ENCODE assay signal across 14 cellular contexts in genomic region chr9:121737481-121737931, GRCh38.
DNase-seq lines count a peak whose midpoint lies in the region; ATAC-seq, FAIRE-seq and TF ChIP-seq lines count a peak whose summit lies in the region.
"Had no signal": no experiment of that assay in that cellular context is flagged by ENCODE, and none has a peak within 500 bp of the region (broad histone marks: within the 10 kb centered on the region; RNA-seq: fewer than 3 reads in every experiment).

No MANE protein-coding gene starts in this region.

- intact Hi-C loops in HepG2 (cut with micrococcal nuclease; ENCODE audit: unreplicated experiment) (loop anchor here (1.0 to 5.0 kb wide), 2 partner anchors 124 to 240 kb away; no protein-coding TSS in a partner anchor), right lobe of liver (cut with DNase I) (no loop called here), psoas muscle (cut with DNase I) (no loop called here), aorta (cut with DNase I) (loop anchor here (5.0 kb wide), 3 partner anchors 35 to 45 kb away; no protein-coding TSS in a partner anchor)

- no peaks in the 10 kb centered on the region for H3K9me2 ChIP-seq in hepatocyte (replicated peaks; ENCODE audit: insufficient read depth)

- peak overlapping the region; percentile 81 for H3K9ac ChIP-seq in HepG2 (ENCODE audit: insufficient read depth, low read depth, low read length)

- peaks cover 67% of the 10 kb centered on the region for H3K4me1 Mint-ChIP-seq in HFFc6 (ENCODE audit: low read depth)

- ATAC-seq in HepG2 (peak; percentile 20), right lobe of liver (no peak), psoas muscle (no peak), aorta (ENCODE audit: low FRiP score) (no peak)
- ATAC-seq: effector memory CD8-positive, alpha-beta T cell; natural killer cell treated with Interleukin-12 subunit alpha and Interleukin-12 subunit beta and Interleukin-15 and Interleukin-18, amount 100 ng/mL, for 72 hours had no signal

- WGBS in HepG2 (ENCODE audit: low lambda C conversion rate): 7% methylated on average over 3 of the region's 9 CpGs
- 91% methylated on average over 4 of the region's 9 CpGs for whole genome bisulfite sequencing in right lobe of liver (ENCODE audit: insufficient coverage, low coverage, low lambda C conversion rate, missing lambda C conversion rate)
- 86% methylated on average over 9 of the region's 9 CpGs for WGBS in hepatocyte (ENCODE audit: low lambda C conversion rate, missing lambda C conversion rate)
- 86 to 90% (median 89%) methylated on average over 9 of the region's 9 CpGs for WGBS in psoas muscle, 3 donors
- WGBS in aorta, 2 donors: 91% methylated on average over 9 of the region's 9 CpGs

- no peaks in the 10 kb centered on the region for H3K36me3 Mint-ChIP-seq in HFFc6 (ENCODE audit: low read depth)
- H3K36me3 Mint-ChIP-seq: natural killer cell treated with Interleukin-12 subunit alpha and Interleukin-12 subunit beta and Interleukin-15 and Interleukin-18, amount 100 ng/mL, for 72 hours had no signal

- no peak for TF ChIP-seq POLR2A in HepG2 (IDR thresholded peaks at IDR 0.05; ENCODE audit: insufficient read depth in 1 of 2, low read depth in 2 of 2, low read length in 2 of 2)
- no peak for TF ChIP-seq POLR2A in right lobe of liver (IDR thresholded peaks at IDR 0.05)

- H4K20me1 ChIP-seq in HepG2 (ENCODE audit: insufficient read depth, low read length): no peaks in the 10 kb centered on the region
- H4K20me1 ChIP-seq in hepatocyte (ENCODE audit: insufficient read depth, poor library complexity, severe bottlenecking): peaks cover 35% of the 10 kb centered on the region

- TF ChIP-seq CTCF in HepG2 (CRISPR knock-in tag; IDR thresholded peaks at IDR 0.05) (no peak), right lobe of liver (IDR thresholded peaks at IDR 0.05) (no peak), hepatocyte (IDR thresholded peaks at IDR 0.05; ENCODE audit: poor library complexity) (no peak), psoas muscle (IDR thresholded peaks at IDR 0.05) (no peak), HFFc6 (IDR thresholded peaks at IDR 0.05) (no peak)

- POLR2A ChIA-PET in HepG2 (lab: Yijun Ruan, JAX): interaction anchor here (1.0 to 5.0 kb wide), 4 partner anchors 10 to 97 kb away, joined by 3 to 49 read pairs (median 6); no protein-coding TSS in a partner anchor

- no peaks in the 10 kb centered on the region; the same call in 1 of the 2 replicates for H3K27me3 Mint-ChIP-seq in HFFc6 (ENCODE audit: insufficient read depth)

- CTCF ChIA-PET in HepG2 (lab: Yijun Ruan, JAX; ENCODE audit: low intra/inter-chr PET ratio, low total read pairs): no interaction called here

- H3K36me3 ChIP-seq in HepG2 (replicated peaks in 1 of 2; ENCODE audit: control insufficient read depth in 1 of 2, insufficient read depth in 2 of 2, low read length in 2 of 2) (no peaks in the 10 kb centered on the region; a peak in 2 of 5 replicates), right lobe of liver (no peaks in the 10 kb centered on the region), hepatocyte (replicated peaks; ENCODE audit: insufficient read depth, low read depth) (no peaks in the 10 kb centered on the region), psoas muscle (ENCODE audit: insufficient read depth in 1 of 2, low read depth in 1 of 2) (no peaks in the 10 kb centered on the region), aorta (ENCODE audit: control insufficient read depth in 1 of 2, insufficient read depth in 2 of 2, low read length in 1 of 2) (no peaks in the 10 kb centered on the region)

- TF ChIP-seq EP300 in HepG2 (IDR thresholded peaks at IDR 0.05; ENCODE audit: low read depth in 2 of 2, low read length in 2 of 2) (no peak), HepG2 (CRISPR knock-in tag; IDR thresholded peaks at IDR 0.05; ENCODE audit: borderline replicate concordance) (no peak; the same call in 1 of the 2 replicates)

- H3K9me3 Mint-ChIP-seq in HFFc6: no peaks in the 10 kb centered on the region
- H3K9me3 Mint-ChIP-seq: effector memory CD8-positive, alpha-beta T cell; natural killer cell treated with Interleukin-12 subunit alpha and Interleukin-12 subunit beta and Interleukin-15 and Interleukin-18, amount 100 ng/mL, for 72 hours had no signal

- H3K4me3 ChIP-seq in HepG2 (replicated peaks in 1 of 3; ENCODE audit: insufficient read depth in 1 of 3, low read depth in 2 of 3, low read length in 3 of 3) (peak overlapping the region; percentile 67 to 88 (median 83)), right lobe of liver (no peak overlapping the region), hepatocyte (no peak overlapping the region), psoas muscle (no peak overlapping the region), aorta (ENCODE audit: low read length in 2 of 2) (no peak overlapping the region)

- no peak for FAIRE-seq in HepG2 (lab: Jason Lieb, UNC)

- H3K27ac Mint-ChIP-seq in HFFc6: no peak overlapping the region
- H3K27ac Mint-ChIP-seq: natural killer cell treated with Interleukin-12 subunit alpha and Interleukin-12 subunit beta and Interleukin-15 and Interleukin-18, amount 100 ng/mL, for 72 hours had no signal

- BruUV-seq in HepG2 (replicated peaks; lab: Mats Ljungman, UMichigan): TSS peak; percentile 66

- in situ Hi-C loops in HepG2 (cut with HindIII; ENCODE audit: extremely low pct_ligation_motif_present, low pct_unique_long_range_greater_than_20kb): loop anchor here (25.0 kb wide), 1 partner anchor 250 kb away; no protein-coding TSS in a partner anchor

- H3K4me1 ChIP-seq in HepG2 (ENCODE audit: insufficient read depth, low read length) (peaks cover 61% of the 10 kb centered on the region), right lobe of liver (peaks cover 0 to 31% (median 0%) of the 10 kb centered on the region in 4 donors), hepatocyte (ENCODE audit: insufficient read depth) (peaks cover 50% of the 10 kb centered on the region), psoas muscle (peaks cover 95% of the 10 kb centered on the region), aorta (ENCODE audit: control insufficient read depth in 1 of 2, insufficient read depth in 2 of 2, low read length in 2 of 2) (peaks cover 0 to 4% of the 10 kb centered on the region in 2 donors)

- H3K79me2 ChIP-seq in HepG2 (ENCODE audit: insufficient read depth, low read length): peaks cover 49% of the 10 kb centered on the region
- peaks cover 77% of the 10 kb centered on the region for H3K79me2 ChIP-seq in hepatocyte

- no peak overlapping the region for H2AFZ ChIP-seq in HepG2 (ENCODE audit: low read length)
- H2AFZ ChIP-seq in hepatocyte: no peak overlapping the region

- no peak overlapping the region for H3K4me3 Mint-ChIP-seq in HFFc6
- H3K4me3 Mint-ChIP-seq: effector memory CD8-positive, alpha-beta T cell had no signal

- H3K27me3 ChIP-seq in HepG2 (ENCODE audit: control insufficient read depth in 1 of 2, insufficient read depth in 2 of 2, low read length in 2 of 2) (no peaks in the 10 kb centered on the region; a peak in 1 of 5 replicates), right lobe of liver (no peaks in the 10 kb centered on the region), hepatocyte (no peaks in the 10 kb centered on the region), psoas muscle (ENCODE audit: insufficient read depth in 3 of 3, low read length in 2 of 3) (no peaks in the 10 kb centered on the region), aorta (ENCODE audit: control insufficient read depth in 1 of 2, insufficient read depth in 2 of 2, low read length in 1 of 2) (no peaks in the 10 kb centered on the region)

- H3K4me2 ChIP-seq in HepG2 (ENCODE audit: low read depth, low read length) (peak overlapping the region; percentile 92), hepatocyte (peak overlapping the region; percentile 91)

- DNase-seq in HepG2 (ENCODE audit: low spot score) (no peak), right lobe of liver (no peak), hepatocyte (ENCODE audit: low spot score) (no peak), psoas muscle (no peak), aorta (no peak), NCI-H524 treated with DMSO at 0.1 percent for 48 hours (lab: John Stamatoyannopoulos, UW) (no peak), HFFc6 (no peak)
- no peak for DNase-seq in activated CD4-positive, alpha-beta T cell treated with anti-CD3 and anti-CD28 coated beads for 4 hours
- DNase-seq: activated CD4-positive, alpha-beta T cell treated with anti-CD3 and anti-CD28 coated beads, Interleukin-2, amount 50 U/mL, for 48 hours; activated effector memory CD4-positive, alpha-beta T cell treated with Interleukin-2 at 50 U/mL for 16 hours; DMS 273 treated with DMSO at 0.1 percent for 48 hours; effector memory CD8-positive, alpha-beta T cell; T1000 had no signal

- peak overlapping the region; percentile 75 for H3K27ac ChIP-seq in HepG2 (ENCODE audit: extremely low read length, insufficient read depth, low read length)
- no peak overlapping the region for H3K27ac ChIP-seq in right lobe of liver
- H3K27ac ChIP-seq in hepatocyte: peak overlapping the region; percentile 91
- peak overlapping the region; percentile 80 for H3K27ac ChIP-seq in psoas muscle
- H3K27ac ChIP-seq in aorta (ENCODE audit: low read depth in 1 of 2, low read length in 2 of 2): peak overlapping the region; percentile 19 to 78

- H3K9me3 ChIP-seq in HepG2 (ENCODE audit: low read length): no peaks in the 10 kb centered on the region
- no peaks in the 10 kb centered on the region for H3K9me3 ChIP-seq in right lobe of liver
- no peaks in the 10 kb centered on the region for H3K9me3 ChIP-seq in hepatocyte (ENCODE audit: low read depth)
- no peaks in the 10 kb centered on the region for H3K9me3 ChIP-seq in psoas muscle
- no peaks in the 10 kb centered on the region for H3K9me3 ChIP-seq in aorta (ENCODE audit: control insufficient read depth, low read length)

- TF ChIP-seq RAD21 in HepG2 (CRISPR knock-in tag; IDR thresholded peaks at IDR 0.05): no peak

TF ChIP-seq in HepG2, 621 proteins besides CTCF, POLR2A, EP300 and RAD21 (continues in another document):
- TF ChIP-seq ZNF232 (CRISPR knock-in tag; IDR thresholded peaks at IDR 0.05; ENCODE audit: borderline replicate concordance) (0 out of 2 replicates have a peak, but pooled peaks have one; percentile 11), ZNF7 (CRISPR knock-in tag; IDR thresholded peaks at IDR 0.05) (no peak), ZSCAN25 (CRISPR knock-in tag; IDR thresholded peaks at IDR 0.05) (0 out of 2 replicates have a peak, but pooled peaks have one; percentile 29), ZNF761 (CRISPR knock-in tag; conservative IDR thresholded peaks at IDR 0.05) (no peak)

Comparison
In these comparisons a context has a peak if more than half of its experiments do, and no peak if none do; other contexts are left out.
1. H3K27ac ChIP-seq: peak in HepG2 (single experiment), hepatocyte (single experiment), psoas muscle (single experiment) and aorta (2 of 2); none in right lobe of liver (0 of 3).
2. H3K4me3 ChIP-seq: peak in HepG2 (3 of 3); none in right lobe of liver (0 of 3), hepatocyte (single experiment), psoas muscle (single experiment) and aorta (0 of 2).
3. intact Hi-C loops: an anchor here in HepG2 (1.0 to 5.0 kb wide) and aorta (5.0 kb wide); none called in right lobe of liver and psoas muscle.